In genomic region chr3:108051005-108051404, GRCh38 we compare ENCODE assay signal across 31 cellular contexts. TPM values are rescaled to one million over a fixed set of nuclear protein-coding genes. Genes with fewer than 3 reads are reported as not detected.
DNase-seq lines count a peak whose midpoint lies in the region; ATAC-seq, FAIRE-seq and TF ChIP-seq lines count a peak whose summit lies in the region.
"Had no signal": no experiment of that assay in that cellular context is flagged by ENCODE, and none has a peak within 500 bp of the region (broad histone marks: within the 10 kb centered on the region; RNA-seq: fewer than 3 reads in every experiment).

No MANE protein-coding gene starts in this region.

- CTCF ChIA-PET in RWPE1 (lab: Yijun Ruan, JAX), result interaction anchor here (0.7 to 1.6 kb wide), 3 partner anchors 23 to 835 kb away, joined by 3 to 5 read pairs (median 4); no protein-coding TSS in a partner anchor

- POLR2A ChIA-PET in RWPE1 (lab: Yijun Ruan, JAX; ENCODE audit: low non-redundant PET), result no interaction called here

- peaks cover 0 to 73% of the 10 kb centered on the region in 2 donors for H3K36me3 ChIP-seq in left lung
- H3K36me3 ChIP-seq: ovary had no signal

- no peak for FAIRE-seq in urothelium cell line (lab: Jason Lieb, UNC)
- FAIRE-seq: TTC549 had no signal

- TF ChIP-seq CTCF in HFF-Myc (IDR thresholded peaks at IDR 0.05; ENCODE audit: low read depth, low read length, missing control alignments), result no peak
- no peak for TF ChIP-seq CTCF in RWPE1 (conservative IDR thresholded peaks at IDR 0.05; ENCODE audit: low read depth)
- TF ChIP-seq CTCF in epithelial cell of esophagus (IDR thresholded peaks at IDR 0.05; ENCODE audit: insufficient read depth, low read depth, low read length, missing control alignments), result no peak
- no peak for TF ChIP-seq CTCF in left lung (IDR thresholded peaks at IDR 0.05)

- ATAC-seq in left lung, result no peak
- ATAC-seq in GM21447 (IDR thresholded peaks at IDR 0.05; ENCODE audit: unreplicated experiment), result no peak
- ATAC-seq: activated CD4-positive, CD25-positive, alpha-beta regulatory T cell treated with anti-CD3 and anti-CD28 coated beads, Interleukin-2, amount 50 U/mL, for 24 hours; body of pancreas; foreskin keratinocyte; left lobe of liver; natural killer cell had no signal

- peaks cover 0 to 7% of the 10 kb centered on the region in 2 donors for H3K4me1 ChIP-seq in left lung
- H3K4me1 ChIP-seq: body of pancreas, foreskin keratinocyte had no signal

- H3K4me3 ChIP-seq in HFF-Myc (replicated peaks; ENCODE audit: low read depth, low read length) (no peak overlapping the region), epithelial cell of esophagus (ENCODE audit: low read length) (no peak overlapping the region), left lung (no peak overlapping the region)
- H3K4me3 ChIP-seq: body of pancreas, heart right ventricle, ovary, spleen, thoracic aorta had no signal

- intact Hi-C loops in left lung (cut with DNase I), result no loop called here

- no peaks in the 10 kb centered on the region for H3K27me3 ChIP-seq in left lung
- H3K27me3 ChIP-seq: body of pancreas, foreskin keratinocyte, heart right ventricle, ovary, spleen had no signal

- peak; percentile 11 for DNase-seq in HFF-Myc (ENCODE audit: extremely low read depth, low read depth)
- peak; percentile 18 for DNase-seq in RWPE1 (ENCODE audit: low spot score)
- DNase-seq in epithelial cell of esophagus (ENCODE audit: low read depth), result peak; percentile 3
- peak; percentile 10 for DNase-seq in urothelium cell line (ENCODE audit: low spot score)
- no peak for DNase-seq in left lung
- no peak for DNase-seq in DMS153 treated with DMSO at 0.1 percent for 48 hours (lab: John Stamatoyannopoulos, UW; ENCODE audit: unreplicated experiment)
- DNase-seq: activated CD4-positive, alpha-beta memory T cell treated with anti-CD3 and anti-CD28 coated beads, Interleukin-2, amount 10 ng/mL, durations not matched to agents 7 days and 5 days; body of pancreas; CD8-positive, alpha-beta memory T cell; effector CD4-positive, alpha-beta T cell; erythroblast; foreskin keratinocyte; H9; heart right ventricle; midbrain; natural killer cell; NCI-H1092; NCI-H1930; NCI-H82; ovary; retina; SHP77 treated with DMSO at 0.1 percent for 48 hours; spleen; stimulated activated CD4-positive, alpha-beta T cell treated with anti-CD3 and anti-CD28 coated beads, Interleukin-4, amount 100 ng/mL, for 1 hour; stimulated activated naive CD4-positive, alpha-beta T cell treated with Interleukin-2 at 50 U/mL for 16 hours; T-helper 1 cell had no signal

- no peaks in the 10 kb centered on the region for H3K9me3 ChIP-seq in left lung
- H3K9me3 ChIP-seq: body of pancreas, heart right ventricle, ovary, spleen, thoracic aorta had no signal

- H3K27ac ChIP-seq in RWPE1 (no peak overlapping the region), left lung (no peak overlapping the region)
- H3K27ac ChIP-seq: body of pancreas, foreskin keratinocyte, heart right ventricle, ovary, spleen, thoracic aorta had no signal

RNA-seq across cellular contexts. Expression of gene CD47, which starts 39.8 kb away (rescaled TPM):
- 100 to 1,000 TPM; 225 to 356 TPM for total RNA-seq in left lung

Comparison
In these comparisons a context has a peak if more than half of its experiments do, and no peak if none do; other contexts are left out.
1. DNase-seq: peak in HFF-Myc (single experiment), RWPE1 (single experiment), epithelial cell of esophagus (single experiment) and urothelium cell line (single experiment); none in left lung (0 of 2) and DMS153 treated with DMSO at 0.1 percent for 48 hours (single experiment).